ENCODE assay signal across 8 cellular contexts in genomic region chr6:26224940-26225847, GRCh38.
DNase-seq lines count a peak whose midpoint lies in the region; ATAC-seq and TF ChIP-seq lines count a peak whose summit lies in the region.

No MANE protein-coding gene starts in this region.

- no peaks in the 10 kb centered on the region for H3K4me1 ChIP-seq in ascending aorta
- no peaks in the 10 kb centered on the region for H3K4me1 ChIP-seq in skeletal muscle satellite cell (ENCODE audit: control insufficient read depth, insufficient read depth, low read length)

- peak; percentile 18 for TF ChIP-seq POLR2A in GM18505 (IDR thresholded peaks at IDR 0.05; ENCODE audit: borderline replicate concordance, extremely low read depth, insufficient read depth, insufficient read length)

- DNase-seq in ascending aorta (ENCODE audit: low spot score in 2 of 2) (no peak), iPS DF 4.7 (ENCODE audit: extremely low read depth, low spot score) (peak; percentile 97), GM19240 (ENCODE audit: insufficient read length, low spot score) (no peak)
- DNase-seq in activated CD8-positive, alpha-beta memory T cell treated with anti-CD3 and anti-CD28 coated beads, Interleukin-2, amount 50 U/mL, for 48 hours, result no peak

- H3K9me3 ChIP-seq in ascending aorta (peaks cover 4 to 6% of the 10 kb centered on the region in 2 donors), skeletal muscle satellite cell (replicated peaks; ENCODE audit: low read length) (peaks cover 6% of the 10 kb centered on the region)

- H3K27me3 ChIP-seq in ascending aorta (no peaks in the 10 kb centered on the region), skeletal muscle satellite cell (ENCODE audit: control insufficient read depth, insufficient read depth, low read length) (peaks cover 16% of the 10 kb centered on the region)

- H3K4me2 ChIP-seq in skeletal muscle satellite cell (ENCODE audit: low read length), result peak overlapping the region; percentile 71

- no peak overlapping the region for H3K9ac ChIP-seq in skeletal muscle satellite cell (ENCODE audit: low read depth, low read length)

- ATAC-seq in GM18505 (IDR thresholded peaks at IDR 0.05; ENCODE audit: unreplicated experiment) (no peak), HG02571 (IDR thresholded peaks at IDR 0.05; ENCODE audit: unreplicated experiment) (no peak), HG03442 (IDR thresholded peaks at IDR 0.05; ENCODE audit: unreplicated experiment) (no peak)

- H3K27ac ChIP-seq in ascending aorta, result peak overlapping the region; percentile 82 to 92

- no peaks in the 10 kb centered on the region for H3K36me3 ChIP-seq in ascending aorta
- peaks cover 3% of the 10 kb centered on the region for H3K36me3 ChIP-seq in skeletal muscle satellite cell (ENCODE audit: insufficient read depth, low read length)

- TF ChIP-seq CTCF in ascending aorta (IDR thresholded peaks at IDR 0.05), result no peak

- intact Hi-C loops in ascending aorta (cut with DNase I), result loop anchor here (2.0 to 10.0 kb wide), 3 partner anchors 16 to 1610 kb away; a partner anchor contains a TSS

- H3K4me3 ChIP-seq in ascending aorta (peak overlapping the region; percentile 64 to 65), skeletal muscle satellite cell (ENCODE audit: low read length) (peak overlapping the region; percentile 73)
